In the genomic region with DNA sequence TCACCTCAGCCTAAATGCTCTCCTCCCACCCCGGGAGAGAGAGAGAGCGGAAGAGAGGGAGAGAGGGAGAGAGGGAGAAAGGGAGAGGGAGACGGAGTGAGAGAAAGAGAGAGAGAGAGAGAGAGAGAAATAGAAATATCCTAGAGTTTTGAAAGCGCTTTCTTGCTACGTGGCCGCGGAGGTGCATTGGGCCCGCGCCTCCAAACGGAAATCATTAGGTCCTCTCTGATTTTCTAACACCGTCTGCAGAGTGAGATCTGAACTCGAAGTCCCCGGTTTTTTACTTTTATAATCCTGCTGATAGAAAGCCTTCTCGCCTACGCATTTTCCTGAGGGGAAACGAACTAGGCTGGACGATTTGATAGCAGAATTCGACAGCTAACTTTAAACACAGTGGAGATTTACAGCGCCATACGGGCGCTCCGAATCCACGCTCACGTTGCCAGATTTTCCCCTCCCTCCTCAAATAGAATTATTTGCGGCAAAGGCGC, we compare ENCODE assay signal across 20 cellular contexts. TPM values are rescaled to one million over a fixed set of nuclear protein-coding genes. Genes with fewer than 3 reads are reported as not detected.
DNase-seq lines count a peak whose midpoint lies in the region; ATAC-seq, FAIRE-seq and TF ChIP-seq lines count a peak whose summit lies in the region.
"Had no signal": no experiment of that assay in that cellular context is flagged by ENCODE, and none has a peak within 500 bp of the region (broad histone marks: within the 10 kb centered on the region; RNA-seq: fewer than 3 reads in every experiment).

No MANE protein-coding gene starts in this region.

- no peak overlapping the region for H3K4me2 ChIP-seq in HepG2 (ENCODE audit: low read depth, low read length)
- H3K4me2 ChIP-seq in endothelial cell of umbilical vein (ENCODE audit: insufficient read depth, low read length), result no peak overlapping the region

- no TSS peak for BruUV-seq in HepG2 (replicated peaks; lab: Mats Ljungman, UMichigan)
- no TSS peak for BruUV-seq in endothelial cell of umbilical vein (replicated peaks; lab: Mats Ljungman, UMichigan)

- no peak for TF ChIP-seq POLR2A in HepG2 (IDR thresholded peaks at IDR 0.05; ENCODE audit: insufficient read depth in 1 of 2, low read depth in 2 of 2, low read length in 2 of 2)
- no peak for TF ChIP-seq POLR2A in right lobe of liver (IDR thresholded peaks at IDR 0.05)
- TF ChIP-seq POLR2A in endothelial cell of umbilical vein (IDR thresholded peaks at IDR 0.05; ENCODE audit: low read depth, low read length), result no peak
- no peak for TF ChIP-seq POLR2A in vagina (IDR thresholded peaks at IDR 0.05)

- TF ChIP-seq CTCF in HepG2 (CRISPR knock-in tag; IDR thresholded peaks at IDR 0.05) (no peak), right lobe of liver (IDR thresholded peaks at IDR 0.05) (no peak), endothelial cell of umbilical vein (IDR thresholded peaks at IDR 0.05; ENCODE audit: extremely low read depth in 1 of 2, insufficient read depth in 1 of 2, low read depth in 1 of 2, low read length in 2 of 2) (no peak), vagina (IDR thresholded peaks at IDR 0.05) (peak in 1 of 3 experiments; percentile 37)

- FAIRE-seq in HepG2 (lab: Jason Lieb, UNC) (no peak), endothelial cell of umbilical vein (lab: Jason Lieb, UNC) (no peak), HTR-8/SVneo (lab: Jason Lieb, UNC) (no peak)

- H2AFZ ChIP-seq in HepG2 (ENCODE audit: low read length) (no peak overlapping the region), endothelial cell of umbilical vein (ENCODE audit: low read depth, low read length) (no peak overlapping the region)

- DNase-seq in HepG2 (ENCODE audit: low spot score) (no peak), right lobe of liver (no peak), NCI-H526 treated with DMSO at 0.1 percent for 48 hours (lab: John Stamatoyannopoulos, UW) (peak; percentile 25), endothelial cell of umbilical vein (ENCODE audit: low read depth, low spot score) (no peak), vagina (ENCODE audit: extremely low spot score in 2 of 2) (no peak), foreskin melanocyte (no peak), HTR-8/SVneo (ENCODE audit: insufficient read length, low spot score) (no peak)
- DNase-seq: activated CD4-positive, alpha-beta T cell treated with anti-CD3 and anti-CD28 coated beads, Interleukin-2, amount 50 U/mL, for 4 hours; activated naive CD4-positive, alpha-beta T cell treated with Interleukin-2 at 50 U/mL for 16 hours; heart left ventricle; Karpas-422; NCI-H1436; NCI-H69; stimulated activated CD4-positive, alpha-beta T cell treated with anti-CD3 and anti-CD28 coated beads, Interleukin-4, amount 100 ng/mL, for 24 hours; T-helper 9 cell had no signal

- no peaks in the 10 kb centered on the region for H4K20me1 ChIP-seq in HepG2 (ENCODE audit: insufficient read depth, low read length)
- H4K20me1 ChIP-seq in endothelial cell of umbilical vein (replicated peaks; ENCODE audit: control insufficient read depth, extremely low read depth, insufficient read depth, low read length), result no peaks in the 10 kb centered on the region

- TF ChIP-seq EP300 in HepG2 (IDR thresholded peaks at IDR 0.05; ENCODE audit: low read depth in 2 of 2, low read length in 2 of 2) (no peak), HepG2 (CRISPR knock-in tag; IDR thresholded peaks at IDR 0.05; ENCODE audit: borderline replicate concordance) (no peak)

- dilution Hi-C loops in endothelial cell of umbilical vein (cut with MboI; ENCODE audit: extremely low pct_ligation_motif_present, low sequenced_read_pairs), result no loop called here

- H3K27me3 ChIP-seq in HepG2 (ENCODE audit: control insufficient read depth in 1 of 2, insufficient read depth in 2 of 2, low read length in 2 of 2), result peaks cover 12 to 82% of the 10 kb centered on the region in 2 experiments; a peak in 4 of 5 replicates
- peaks cover 43 to 79% of the 10 kb centered on the region in 2 donors for H3K27me3 ChIP-seq in right lobe of liver
- peaks cover 90 to 97% of the 10 kb centered on the region in 2 experiments for H3K27me3 ChIP-seq in endothelial cell of umbilical vein (ENCODE audit: control insufficient read depth in 2 of 2, insufficient read depth in 2 of 2, low read length in 2 of 2)
- peaks cover 9% of the 10 kb centered on the region for H3K27me3 ChIP-seq in vagina

- no peaks in the 10 kb centered on the region for H3K9me3 ChIP-seq in HepG2 (ENCODE audit: low read length)
- no peaks in the 10 kb centered on the region for H3K9me3 ChIP-seq in right lobe of liver
- no peaks in the 10 kb centered on the region for H3K9me3 ChIP-seq in endothelial cell of umbilical vein (replicated peaks; ENCODE audit: control insufficient read depth, insufficient read depth, low read length)
- H3K9me3 ChIP-seq in vagina, result no peaks in the 10 kb centered on the region

- ATAC-seq in HepG2 (no peak), right lobe of liver (no peak), HG03108 (IDR thresholded peaks at IDR 0.05; ENCODE audit: unreplicated experiment) (no peak)
- ATAC-seq: CD8-positive, alpha-beta T cell; HCT116; heart left ventricle; sciatic nerve had no signal

- H3K9me1 ChIP-seq in endothelial cell of umbilical vein (replicated peaks; ENCODE audit: control insufficient read depth, extremely low read depth, insufficient read depth, low read length), result no peaks in the 10 kb centered on the region

- 28% methylated on average over 26 of the region's 26 CpGs for WGBS in HepG2 (ENCODE audit: low lambda C conversion rate)
- 2% methylated on average over 20 of the region's 26 CpGs for WGBS in right lobe of liver (ENCODE audit: insufficient coverage, low coverage, low lambda C conversion rate, missing lambda C conversion rate)

- in situ Hi-C loops in HepG2 (cut with HindIII; ENCODE audit: extremely low pct_ligation_motif_present, low pct_unique_long_range_greater_than_20kb), result no loop called here

- no peak for TF ChIP-seq RAD21 in HepG2 (CRISPR knock-in tag; IDR thresholded peaks at IDR 0.05)

- H3K4me1 ChIP-seq in HepG2 (ENCODE audit: insufficient read depth, low read length), result peaks cover 25% of the 10 kb centered on the region
- peaks cover 0 to 10% (median 4%) of the 10 kb centered on the region in 4 donors for H3K4me1 ChIP-seq in right lobe of liver
- H3K4me1 ChIP-seq in endothelial cell of umbilical vein (ENCODE audit: control insufficient read depth, extremely low read depth, insufficient read depth, low read length), result no peaks in the 10 kb centered on the region
- peaks cover 60% of the 10 kb centered on the region for H3K4me1 ChIP-seq in vagina

- H3K79me2 ChIP-seq in HepG2 (ENCODE audit: insufficient read depth, low read length), result no peaks in the 10 kb centered on the region
- no peaks in the 10 kb centered on the region for H3K79me2 ChIP-seq in endothelial cell of umbilical vein (ENCODE audit: control insufficient read depth, insufficient read depth, low read length)

- POLR2A ChIA-PET in HepG2 (lab: Yijun Ruan, JAX), result no interaction called here
- POLR2A ChIA-PET in endothelial cell of umbilical vein (lab: Charles Lee), result no interaction called here

- CTCF ChIA-PET in HepG2 (lab: Yijun Ruan, JAX; ENCODE audit: low intra/inter-chr PET ratio, low total read pairs) (no interaction called here), endothelial cell of umbilical vein (lab: Charles Lee) (interaction anchor here (1.3 to 6.1 kb wide), 6 partner anchors 9 to 881 kb away, joined by 4 to 102 read pairs (median 10); no protein-coding TSS in a partner anchor)

- no peak overlapping the region for H3K4me3 ChIP-seq in HepG2 (replicated peaks in 1 of 3; ENCODE audit: insufficient read depth in 1 of 3, low read depth in 2 of 3, low read length in 3 of 3)
- H3K4me3 ChIP-seq in right lobe of liver, result no peak overlapping the region
- H3K4me3 ChIP-seq in endothelial cell of umbilical vein (replicated peaks in 1 of 3; ENCODE audit: insufficient read depth in 1 of 3, low read depth in 1 of 3, low read length in 3 of 3), result no peak overlapping the region
- peak overlapping the region; percentile 49 to 52 for H3K4me3 ChIP-seq in vagina
- H3K4me3 ChIP-seq: heart left ventricle had no signal

- intact Hi-C loops in HepG2 (cut with micrococcal nuclease; ENCODE audit: unreplicated experiment), result no loop called here
- intact Hi-C loops in right lobe of liver (cut with DNase I), result loop anchor here in 1 of 2 donors (10.0 kb wide), 1 partner anchor 400 kb away; no protein-coding TSS in a partner anchor
- intact Hi-C loops in endothelial cell of umbilical vein (cut with micrococcal nuclease), result no loop called here
- intact Hi-C loops in vagina (cut with DNase I), result loop anchor here (5.0 to 10.0 kb wide), 2 partner anchors 397 to 1750 kb away; a partner anchor contains a TSS

- H3K27ac ChIP-seq in HepG2 (ENCODE audit: extremely low read length, insufficient read depth, low read length) (no peak overlapping the region), right lobe of liver (no peak overlapping the region), endothelial cell of umbilical vein (ENCODE audit: insufficient read depth, low read depth, low read length) (no peak overlapping the region), vagina (peak overlapping the region; percentile 93)

- H3K9ac ChIP-seq in HepG2 (ENCODE audit: insufficient read depth, low read depth, low read length) (no peak overlapping the region), endothelial cell of umbilical vein (replicated peaks; ENCODE audit: extremely low read depth, insufficient read depth, low read length) (no peak overlapping the region)

- H3K36me3 ChIP-seq in HepG2 (replicated peaks in 1 of 2; ENCODE audit: control insufficient read depth in 1 of 2, insufficient read depth in 2 of 2, low read length in 2 of 2) (no peaks in the 10 kb centered on the region), right lobe of liver (no peaks in the 10 kb centered on the region), endothelial cell of umbilical vein (ENCODE audit: control insufficient read depth in 2 of 2, extremely low read depth in 1 of 2, insufficient read depth in 2 of 2, low read length in 2 of 2) (no peaks in the 10 kb centered on the region), vagina (no peaks in the 10 kb centered on the region)
- H3K36me3 ChIP-seq: heart left ventricle had no signal

RNA-seq across cellular contexts. Expression of a gene that starts 0.9 kb away (rescaled TPM):
- total RNA-seq in HepG2 (2016; rRNA removed; fragmentation: Illumina TruSeq; extraction: Trizol), result not detected in 2 replicates
- total RNA-seq in HepG2 (2016; cell fraction: cytosol; rRNA removed; fragmentation: Illumina TruSeq; extraction: Trizol; ENCODE audit: low read depth), result not detected in 2 replicates
- not detected in 2 replicates for total RNA-seq in HepG2 (2016; cell fraction: insoluble cytoplasmic fraction; rRNA removed; fragmentation: Illumina TruSeq; extraction: Trizol)
- not detected in 2 replicates for total RNA-seq in HepG2 (2016; cell fraction: membrane; rRNA removed; fragmentation: Illumina TruSeq; extraction: Trizol)
- total RNA-seq in HepG2 (2016; cell fraction: nucleus; rRNA removed; fragmentation: Illumina TruSeq; extraction: Trizol), result not detected in 2 replicates
- not detected in 2 replicates for polyA plus RNA-seq in HepG2 (2011; rRNA removed)
- polyA plus RNA-seq in HepG2 (2011; cell fraction: cytosol; rRNA removed), result not detected in 2 replicates
- not detected in 2 replicates for polyA plus RNA-seq in HepG2 (2011; cell fraction: nucleus; rRNA removed)
- polyA plus RNA-seq in HepG2 (2012), result not detected in 2 replicates
- not detected in 2 replicates for polyA plus RNA-seq in HepG2 (2016; cell fraction: cytosol; fragmentation: Illumina TruSeq; extraction: Trizol; ENCODE audit: low read depth)
- polyA plus RNA-seq in HepG2 (2016; cell fraction: insoluble cytoplasmic fraction; fragmentation: Illumina TruSeq; extraction: Trizol; ENCODE audit: low read depth), result not detected in 2 replicates
- polyA plus RNA-seq in HepG2 (2016; cell fraction: membrane; fragmentation: Illumina TruSeq; extraction: Trizol; ENCODE audit: low read depth), result not detected in 2 replicates
- polyA plus RNA-seq in HepG2 (2016; cell fraction: nucleus; fragmentation: Illumina TruSeq; extraction: Trizol; ENCODE audit: insufficient read depth, low read depth), result not detected in 2 replicates
- not detected in 2 replicates for polyA minus RNA-seq in HepG2 (2011; rRNA and poly(A)+ RNA removed; ENCODE audit: low replicate concordance)
- not detected in 2 replicates for polyA minus RNA-seq in HepG2 (2011; cell fraction: cytosol; rRNA and poly(A)+ RNA removed)
- polyA minus RNA-seq in HepG2 (2011; cell fraction: nucleus; rRNA and poly(A)+ RNA removed), result not detected in 2 replicates
- not detected for total RNA-seq in right lobe of liver
- total RNA-seq in endothelial cell of umbilical vein, result not detected in 2 replicates
- polyA plus RNA-seq in endothelial cell of umbilical vein, result not detected in 2 replicates
- polyA plus RNA-seq in endothelial cell of umbilical vein (2011; cell fraction: cytosol; rRNA removed), result not detected in 2 replicates
- not detected in 2 replicates for polyA plus RNA-seq in endothelial cell of umbilical vein (2011; cell fraction: nucleus; rRNA removed)
- polyA plus RNA-seq in endothelial cell of umbilical vein (2012), result not detected in 2 replicates
- not detected in 2 replicates for polyA minus RNA-seq in endothelial cell of umbilical vein
- polyA minus RNA-seq in endothelial cell of umbilical vein (2011; cell fraction: cytosol; rRNA and poly(A)+ RNA removed), result not detected
- not detected in 2 replicates for polyA minus RNA-seq in endothelial cell of umbilical vein (2011; cell fraction: nucleus; rRNA and poly(A)+ RNA removed)
- total RNA-seq in vagina, result 0.98 TPM
- total RNA-seq: CD8-positive, alpha-beta T cell; sciatic nerve had no signal
- polyA plus RNA-seq: esophagus, heart left ventricle had no signal

RNA-seq across cellular contexts. Expression of a gene that starts 7.8 kb away (rescaled TPM):
- not detected in 2 replicates for total RNA-seq in HepG2 (2016; rRNA removed; fragmentation: Illumina TruSeq; extraction: Trizol)
- total RNA-seq in HepG2 (2016; cell fraction: cytosol; rRNA removed; fragmentation: Illumina TruSeq; extraction: Trizol; ENCODE audit: low read depth), result not detected in 2 replicates
- total RNA-seq in HepG2 (2016; cell fraction: insoluble cytoplasmic fraction; rRNA removed; fragmentation: Illumina TruSeq; extraction: Trizol), result not detected in 2 replicates
- total RNA-seq in HepG2 (2016; cell fraction: membrane; rRNA removed; fragmentation: Illumina TruSeq; extraction: Trizol), result not detected in 2 replicates
- not detected in 2 replicates for total RNA-seq in HepG2 (2016; cell fraction: nucleus; rRNA removed; fragmentation: Illumina TruSeq; extraction: Trizol)
- not detected in 2 replicates for polyA plus RNA-seq in HepG2 (2011; rRNA removed)
- polyA plus RNA-seq in HepG2 (2011; cell fraction: cytosol; rRNA removed), result not detected in 2 replicates
- not detected in 2 replicates for polyA plus RNA-seq in HepG2 (2011; cell fraction: nucleus; rRNA removed)
- polyA plus RNA-seq in HepG2 (2012), result not detected in 2 replicates
- not detected in 2 replicates for polyA plus RNA-seq in HepG2 (2016; cell fraction: cytosol; fragmentation: Illumina TruSeq; extraction: Trizol; ENCODE audit: low read depth)
- not detected in 2 replicates for polyA plus RNA-seq in HepG2 (2016; cell fraction: insoluble cytoplasmic fraction; fragmentation: Illumina TruSeq; extraction: Trizol; ENCODE audit: low read depth)
- not detected in 2 replicates for polyA plus RNA-seq in HepG2 (2016; cell fraction: membrane; fragmentation: Illumina TruSeq; extraction: Trizol; ENCODE audit: low read depth)
- not detected in 2 replicates for polyA plus RNA-seq in HepG2 (2016; cell fraction: nucleus; fragmentation: Illumina TruSeq; extraction: Trizol; ENCODE audit: insufficient read depth, low read depth)
- not detected in 2 replicates for polyA minus RNA-seq in HepG2 (2011; rRNA and poly(A)+ RNA removed; ENCODE audit: low replicate concordance)
- polyA minus RNA-seq in HepG2 (2011; cell fraction: cytosol; rRNA and poly(A)+ RNA removed), result not detected in 2 replicates
- polyA minus RNA-seq in HepG2 (2011; cell fraction: nucleus; rRNA and poly(A)+ RNA removed), result not detected in 2 replicates
- total RNA-seq in right lobe of liver, result not detected
- total RNA-seq in endothelial cell of umbilical vein, result not detected in 2 replicates
- polyA plus RNA-seq in endothelial cell of umbilical vein, result not detected in 2 replicates
- not detected in 2 replicates for polyA plus RNA-seq in endothelial cell of umbilical vein (2011; cell fraction: cytosol; rRNA removed)
- not detected in 2 replicates for polyA plus RNA-seq in endothelial cell of umbilical vein (2011; cell fraction: nucleus; rRNA removed)
- polyA plus RNA-seq in endothelial cell of umbilical vein (2012), result not detected in 2 replicates
- not detected in 2 replicates for polyA minus RNA-seq in endothelial cell of umbilical vein
- polyA minus RNA-seq in endothelial cell of umbilical vein (2011; cell fraction: cytosol; rRNA and poly(A)+ RNA removed), result not detected
- not detected in 2 replicates for polyA minus RNA-seq in endothelial cell of umbilical vein (2011; cell fraction: nucleus; rRNA and poly(A)+ RNA removed)
- total RNA-seq in vagina, result 15.7 TPM
- total RNA-seq: CD8-positive, alpha-beta T cell; heart left ventricle; sciatic nerve had no signal
- polyA plus RNA-seq: esophagus, heart left ventricle had no signal

RNA-seq across cellular contexts. Expression of a gene that starts 14.9 kb away (rescaled TPM):
- total RNA-seq in HepG2 (2016; rRNA removed; fragmentation: Illumina TruSeq; extraction: Trizol) (not detected in 2 replicates), right lobe of liver (not detected), endothelial cell of umbilical vein (not detected in 2 replicates), vagina (1.7 TPM)
- not detected in 2 replicates for total RNA-seq in HepG2 (2016; cell fraction: cytosol; rRNA removed; fragmentation: Illumina TruSeq; extraction: Trizol; ENCODE audit: low read depth)
- not detected in 2 replicates for total RNA-seq in HepG2 (2016; cell fraction: insoluble cytoplasmic fraction; rRNA removed; fragmentation: Illumina TruSeq; extraction: Trizol)
- not detected in 2 replicates for total RNA-seq in HepG2 (2016; cell fraction: membrane; rRNA removed; fragmentation: Illumina TruSeq; extraction: Trizol)
- not detected in 2 replicates for total RNA-seq in HepG2 (2016; cell fraction: nucleus; rRNA removed; fragmentation: Illumina TruSeq; extraction: Trizol)
- polyA plus RNA-seq in HepG2 (2011; rRNA removed) (not detected in 2 replicates), endothelial cell of umbilical vein (not detected in 2 replicates)
- polyA plus RNA-seq in HepG2 (2011; cell fraction: cytosol; rRNA removed), result not detected in 2 replicates
- polyA plus RNA-seq in HepG2 (2011; cell fraction: nucleus; rRNA removed), result not detected in 2 replicates
- not detected in 2 replicates for polyA plus RNA-seq in HepG2 (2012)
- polyA plus RNA-seq in HepG2 (2016; cell fraction: cytosol; fragmentation: Illumina TruSeq; extraction: Trizol; ENCODE audit: low read depth), result not detected in 2 replicates
- polyA plus RNA-seq in HepG2 (2016; cell fraction: insoluble cytoplasmic fraction; fragmentation: Illumina TruSeq; extraction: Trizol; ENCODE audit: low read depth), result not detected in 2 replicates
- polyA plus RNA-seq in HepG2 (2016; cell fraction: membrane; fragmentation: Illumina TruSeq; extraction: Trizol; ENCODE audit: low read depth), result not detected in 2 replicates
- polyA plus RNA-seq in HepG2 (2016; cell fraction: nucleus; fragmentation: Illumina TruSeq; extraction: Trizol; ENCODE audit: insufficient read depth, low read depth), result not detected in 2 replicates
- not detected in 2 replicates for polyA minus RNA-seq in HepG2 (2011; rRNA and poly(A)+ RNA removed; ENCODE audit: low replicate concordance)
- polyA minus RNA-seq in HepG2 (2011; cell fraction: cytosol; rRNA and poly(A)+ RNA removed), result not detected in 2 replicates
- not detected in 2 replicates for polyA minus RNA-seq in HepG2 (2011; cell fraction: nucleus; rRNA and poly(A)+ RNA removed)
- polyA plus RNA-seq in endothelial cell of umbilical vein (2011; cell fraction: cytosol; rRNA removed), result not detected in 2 replicates
- not detected in 2 replicates for polyA plus RNA-seq in endothelial cell of umbilical vein (2011; cell fraction: nucleus; rRNA removed)
- not detected in 2 replicates for polyA plus RNA-seq in endothelial cell of umbilical vein (2012)
- not detected in 2 replicates for polyA minus RNA-seq in endothelial cell of umbilical vein
- polyA minus RNA-seq in endothelial cell of umbilical vein (2011; cell fraction: cytosol; rRNA and poly(A)+ RNA removed), result not detected
- polyA minus RNA-seq in endothelial cell of umbilical vein (2011; cell fraction: nucleus; rRNA and poly(A)+ RNA removed), result not detected in 2 replicates
- total RNA-seq: CD8-positive, alpha-beta T cell; heart left ventricle; sciatic nerve had no signal
- polyA plus RNA-seq: esophagus, heart left ventricle had no signal

RNA-seq across cellular contexts. Expression of a gene that starts 22.4 kb away (rescaled TPM):
- total RNA-seq in HepG2 (2016; rRNA removed; fragmentation: Illumina TruSeq; extraction: Trizol), result not detected in 2 replicates
- total RNA-seq in HepG2 (2016; cell fraction: cytosol; rRNA removed; fragmentation: Illumina TruSeq; extraction: Trizol; ENCODE audit: low read depth), result not detected in 2 replicates
- total RNA-seq in HepG2 (2016; cell fraction: insoluble cytoplasmic fraction; rRNA removed; fragmentation: Illumina TruSeq; extraction: Trizol), result not detected in 2 replicates
- total RNA-seq in HepG2 (2016; cell fraction: membrane; rRNA removed; fragmentation: Illumina TruSeq; extraction: Trizol), result not detected in 2 replicates
- total RNA-seq in HepG2 (2016; cell fraction: nucleus; rRNA removed; fragmentation: Illumina TruSeq; extraction: Trizol), result not detected in 2 replicates
- polyA plus RNA-seq in HepG2 (2011; rRNA removed), result not detected in 2 replicates
- not detected in 2 replicates for polyA plus RNA-seq in HepG2 (2011; cell fraction: cytosol; rRNA removed)
- not detected in 2 replicates for polyA plus RNA-seq in HepG2 (2011; cell fraction: nucleus; rRNA removed)
- polyA plus RNA-seq in HepG2 (2012), result not detected in 2 replicates
- polyA plus RNA-seq in HepG2 (2016; cell fraction: cytosol; fragmentation: Illumina TruSeq; extraction: Trizol; ENCODE audit: low read depth), result not detected in 2 replicates
- polyA plus RNA-seq in HepG2 (2016; cell fraction: insoluble cytoplasmic fraction; fragmentation: Illumina TruSeq; extraction: Trizol; ENCODE audit: low read depth), result not detected in 2 replicates
- polyA plus RNA-seq in HepG2 (2016; cell fraction: membrane; fragmentation: Illumina TruSeq; extraction: Trizol; ENCODE audit: low read depth), result not detected in 2 replicates
- polyA plus RNA-seq in HepG2 (2016; cell fraction: nucleus; fragmentation: Illumina TruSeq; extraction: Trizol; ENCODE audit: insufficient read depth, low read depth), result not detected in 2 replicates
- polyA minus RNA-seq in HepG2 (2011; rRNA and poly(A)+ RNA removed; ENCODE audit: low replicate concordance), result 0.72 TPM in 1 of 2 replicates, not detected in the other
- polyA minus RNA-seq in HepG2 (2011; cell fraction: cytosol; rRNA and poly(A)+ RNA removed), result not detected in 2 replicates
- not detected in 2 replicates for polyA minus RNA-seq in HepG2 (2011; cell fraction: nucleus; rRNA and poly(A)+ RNA removed)
- not detected for total RNA-seq in right lobe of liver
- total RNA-seq in endothelial cell of umbilical vein, result not detected in 2 replicates
- polyA plus RNA-seq in endothelial cell of umbilical vein, result not detected in 2 replicates
- polyA plus RNA-seq in endothelial cell of umbilical vein (2011; cell fraction: cytosol; rRNA removed), result not detected in 2 replicates
- polyA plus RNA-seq in endothelial cell of umbilical vein (2011; cell fraction: nucleus; rRNA removed), result not detected in 2 replicates
- not detected in 2 replicates for polyA plus RNA-seq in endothelial cell of umbilical vein (2012)
- polyA minus RNA-seq in endothelial cell of umbilical vein, result not detected in 2 replicates
- 1.0 TPM for polyA minus RNA-seq in endothelial cell of umbilical vein (2011; cell fraction: cytosol; rRNA and poly(A)+ RNA removed)
- not detected in 2 replicates for polyA minus RNA-seq in endothelial cell of umbilical vein (2011; cell fraction: nucleus; rRNA and poly(A)+ RNA removed)
- total RNA-seq in vagina, result 19.4 TPM
- total RNA-seq: CD8-positive, alpha-beta T cell; heart left ventricle had no signal
- polyA plus RNA-seq: heart left ventricle had no signal

RNA-seq across cellular contexts. Expression of a gene that starts 31.9 kb away (rescaled TPM):
- total RNA-seq in HepG2 (2016; rRNA removed; fragmentation: Illumina TruSeq; extraction: Trizol), result not detected in 2 replicates
- total RNA-seq in HepG2 (2016; cell fraction: cytosol; rRNA removed; fragmentation: Illumina TruSeq; extraction: Trizol; ENCODE audit: low read depth), result not detected in 2 replicates
- not detected in 2 replicates for total RNA-seq in HepG2 (2016; cell fraction: insoluble cytoplasmic fraction; rRNA removed; fragmentation: Illumina TruSeq; extraction: Trizol)
- total RNA-seq in HepG2 (2016; cell fraction: membrane; rRNA removed; fragmentation: Illumina TruSeq; extraction: Trizol), result not detected in 2 replicates
- not detected in 2 replicates for total RNA-seq in HepG2 (2016; cell fraction: nucleus; rRNA removed; fragmentation: Illumina TruSeq; extraction: Trizol)
- not detected in 2 replicates for polyA plus RNA-seq in HepG2 (2011; rRNA removed)
- polyA plus RNA-seq in HepG2 (2011; cell fraction: cytosol; rRNA removed), result not detected in 2 replicates
- polyA plus RNA-seq in HepG2 (2011; cell fraction: nucleus; rRNA removed), result not detected in 2 replicates
- polyA plus RNA-seq in HepG2 (2012), result not detected in 2 replicates
- polyA plus RNA-seq in HepG2 (2016; cell fraction: cytosol; fragmentation: Illumina TruSeq; extraction: Trizol; ENCODE audit: low read depth), result not detected in 2 replicates
- not detected in 2 replicates for polyA plus RNA-seq in HepG2 (2016; cell fraction: insoluble cytoplasmic fraction; fragmentation: Illumina TruSeq; extraction: Trizol; ENCODE audit: low read depth)
- not detected in 2 replicates for polyA plus RNA-seq in HepG2 (2016; cell fraction: membrane; fragmentation: Illumina TruSeq; extraction: Trizol; ENCODE audit: low read depth)
- polyA plus RNA-seq in HepG2 (2016; cell fraction: nucleus; fragmentation: Illumina TruSeq; extraction: Trizol; ENCODE audit: insufficient read depth, low read depth), result not detected in 2 replicates
- polyA minus RNA-seq in HepG2 (2011; rRNA and poly(A)+ RNA removed; ENCODE audit: low replicate concordance), result not detected in 2 replicates
- not detected in 2 replicates for polyA minus RNA-seq in HepG2 (2011; cell fraction: cytosol; rRNA and poly(A)+ RNA removed)
- polyA minus RNA-seq in HepG2 (2011; cell fraction: nucleus; rRNA and poly(A)+ RNA removed), result not detected in 2 replicates
- total RNA-seq in right lobe of liver, result not detected
- not detected in 2 replicates for total RNA-seq in endothelial cell of umbilical vein
- not detected in 2 replicates for polyA plus RNA-seq in endothelial cell of umbilical vein
- polyA plus RNA-seq in endothelial cell of umbilical vein (2011; cell fraction: cytosol; rRNA removed), result not detected in 2 replicates
- not detected in 2 replicates for polyA plus RNA-seq in endothelial cell of umbilical vein (2011; cell fraction: nucleus; rRNA removed)
- not detected in 2 replicates for polyA plus RNA-seq in endothelial cell of umbilical vein (2012)
- not detected in 2 replicates for polyA minus RNA-seq in endothelial cell of umbilical vein
- polyA minus RNA-seq in endothelial cell of umbilical vein (2011; cell fraction: cytosol; rRNA and poly(A)+ RNA removed), result not detected
- not detected in 2 replicates for polyA minus RNA-seq in endothelial cell of umbilical vein (2011; cell fraction: nucleus; rRNA and poly(A)+ RNA removed)
- 19.6 TPM for total RNA-seq in vagina
- total RNA-seq: CD8-positive, alpha-beta T cell had no signal

Comparison
In these comparisons a context has a peak if more than half of its experiments do, and no peak if none do; other contexts are left out.
1. H3K4me3 ChIP-seq: peak in vagina (2 of 2); none in HepG2 (0 of 3), right lobe of liver (0 of 3) and endothelial cell of umbilical vein (0 of 3).
2. RNA of a gene that starts 7.8 kb away (total RNA-seq): 15.7 TPM in vagina (single experiment); not detected in HepG2, not detected in right lobe of liver and not detected in endothelial cell of umbilical vein; every median in the first group is over 10 times any median in the second.